ENCODE assay signal across 8 cellular contexts in genomic region chr3:127002195-127003174, GRCh38. TPM values are rescaled to one million over a fixed set of nuclear protein-coding genes. Genes with fewer than 3 reads are reported as not detected.
DNase-seq lines count a peak whose midpoint lies in the region; ATAC-seq and TF ChIP-seq lines count a peak whose summit lies in the region.

No MANE protein-coding gene starts in this region.

- H3K27me3 Mint-ChIP-seq in chondrocyte (ENCODE audit: low read depth), result no peaks in the 10 kb centered on the region
- no peaks in the 10 kb centered on the region for H3K27me3 Mint-ChIP-seq in naive thymus-derived CD4-positive, alpha-beta T cell

- peak overlapping the region; percentile 98 for H3K27ac Mint-ChIP-seq in chondrocyte (ENCODE audit: unreplicated experiment)
- H3K27ac Mint-ChIP-seq in naive thymus-derived CD4-positive, alpha-beta T cell, result no peak overlapping the region

- no peak for TF ChIP-seq POLR2A in stomach (IDR thresholded peaks at IDR 0.05)

- WGBS in stomach, 5 donors, result 33 to 44% (median 36%) methylated on average over 13 to 26 of the region's 26 CpGs

- POLR2A ChIA-PET in naive thymus-derived CD4-positive, alpha-beta T cell (lab: Charles Lee), result no interaction called here

- peaks cover 27 to 61% (median 52%) of the 10 kb centered on the region in 4 donors for H3K4me1 ChIP-seq in stomach
- no peaks in the 10 kb centered on the region for H3K4me1 ChIP-seq in naive thymus-derived CD4-positive, alpha-beta T cell (ENCODE audit: control insufficient read depth in 2 of 2, insufficient read depth in 2 of 2, low read length in 2 of 2)

- H3K4me3 ChIP-seq in stomach, result peak overlapping the region; percentile 0 to 14 (median 8)
- H3K4me3 ChIP-seq in naive thymus-derived CD4-positive, alpha-beta T cell (ENCODE audit: low read length), result no peak overlapping the region

- peaks cover 0 to 15% (median 5%) of the 10 kb centered on the region in 4 donors for H3K36me3 ChIP-seq in stomach
- H3K36me3 ChIP-seq in naive thymus-derived CD4-positive, alpha-beta T cell (ENCODE audit: control insufficient read depth in 2 of 3, insufficient read depth in 3 of 3, low read length in 3 of 3), result no peaks in the 10 kb centered on the region

- intact Hi-C loops in stomach (cut with DNase I; ENCODE audit: low total_unique reads), result no loop called here
- intact Hi-C loops in naive thymus-derived CD4-positive, alpha-beta T cell (cut with micrococcal nuclease), result no loop called here

- CTCF ChIA-PET in naive thymus-derived CD4-positive, alpha-beta T cell (lab: Charles Lee), result no interaction called here

- peak overlapping the region; percentile 65 for H3K4me3 Mint-ChIP-seq in chondrocyte (ENCODE audit: unreplicated experiment)
- H3K4me3 Mint-ChIP-seq in naive thymus-derived CD4-positive, alpha-beta T cell, result no peak overlapping the region

- no peak for TF ChIP-seq EP300 in stomach (IDR thresholded peaks at IDR 0.05)

- H3K36me3 Mint-ChIP-seq in chondrocyte (ENCODE audit: low read depth), result peaks cover 4% of the 10 kb centered on the region
- H3K36me3 Mint-ChIP-seq in naive thymus-derived CD4-positive, alpha-beta T cell, result peaks cover 0 to 4% (median 0%) of the 10 kb centered on the region in 5 donors

- ATAC-seq in naive thymus-derived CD4-positive, alpha-beta T cell, result no peak
- no peak for ATAC-seq in HG03571 (IDR thresholded peaks at IDR 0.05; ENCODE audit: unreplicated experiment)

- peak overlapping the region; percentile 9 to 72 (median 67) for H3K27ac ChIP-seq in stomach
- no peak overlapping the region for H3K27ac ChIP-seq in naive thymus-derived CD4-positive, alpha-beta T cell (ENCODE audit: low read depth, low read length)

- DNase-seq in HT-29 (ENCODE audit: low spot score) (peak; percentile 84), chondrocyte (ENCODE audit: low spot score) (no peak), kidney glomerular epithelial cell (lab: John Stamatoyannopoulos, UW) (peak; percentile 83), stomach (peak; percentile 71), NCI-H2227 (lab: John Stamatoyannopoulos, UW; ENCODE audit: unreplicated experiment) (no peak)
- no peak for DNase-seq in naive thymus-derived CD4-positive, alpha-beta T cell
- no peak for DNase-seq in effector CD8-positive, alpha-beta T cell (lab: John Stamatoyannopoulos, UW)

- H3K27me3 ChIP-seq in stomach, result no peaks in the 10 kb centered on the region
- H3K27me3 ChIP-seq in naive thymus-derived CD4-positive, alpha-beta T cell (ENCODE audit: control insufficient read depth in 2 of 2, insufficient read depth in 2 of 2, low read length in 2 of 2), result no peaks in the 10 kb centered on the region

- TF ChIP-seq CTCF in chondrocyte (IDR thresholded peaks at IDR 0.05) (peak; percentile 88), stomach (IDR thresholded peaks at IDR 0.05) (peak in 2 of 7 experiments; percentile 26 to 39)

- H3K4me1 Mint-ChIP-seq in chondrocyte (ENCODE audit: low read depth), result peaks cover 42% of the 10 kb centered on the region
- H3K4me1 Mint-ChIP-seq in naive thymus-derived CD4-positive, alpha-beta T cell, result peaks cover 0 to 2% (median 0%) of the 10 kb centered on the region in 7 donors

- H3K9me3 ChIP-seq in stomach, result no peaks in the 10 kb centered on the region
- no peaks in the 10 kb centered on the region for H3K9me3 ChIP-seq in naive thymus-derived CD4-positive, alpha-beta T cell (ENCODE audit: control insufficient read depth in 2 of 3, low read length in 3 of 3)

- H3K9me3 Mint-ChIP-seq in chondrocyte (ENCODE audit: low read depth), result no peaks in the 10 kb centered on the region
- H3K9me3 Mint-ChIP-seq in naive thymus-derived CD4-positive, alpha-beta T cell, result no peaks in the 10 kb centered on the region

RNA-seq across cellular contexts. Expression of gene PLXNA1, which starts 19.6 kb away (rescaled TPM):
- total RNA-seq in HT-29 (2014; rRNA removed; shearing (Covaris generic)), result 92.8 and 103 TPM in 2 replicates
- total RNA-seq in chondrocyte, result 69.8 to 99.1 TPM (median 98.2 TPM) in 3 replicates
- total RNA-seq in stomach, result 10 to 100 TPM; 12.1 to 54.7 (median 16.9) TPM
- 1 to 10 TPM in 2 of 3 donors, under 1 TPM in 1; 0.92 to 7.0 (median 3.4) TPM for polyA plus RNA-seq in stomach
- 10 to 100 TPM in 3 of 5 experiments, 1 to 10 TPM in 2; 7.8 to 16.8 (median 10.7) TPM for total RNA-seq in naive thymus-derived CD4-positive, alpha-beta T cell
- polyA plus RNA-seq in naive thymus-derived CD4-positive, alpha-beta T cell, result 1 to 10 TPM in 1 of 2 donors, under 1 TPM in 1; 0.27 to 1.6 TPM

Comparison
In these comparisons a context has a peak if more than half of its experiments do, and no peak if none do; other contexts are left out.
1. DNase-seq: peak in HT-29 (single experiment), kidney glomerular epithelial cell (single experiment) and stomach (single experiment); none in chondrocyte (single experiment), naive thymus-derived CD4-positive, alpha-beta T cell (0 of 9), effector CD8-positive, alpha-beta T cell (single experiment) and NCI-H2227 (single experiment).